In the genomic region with DNA sequence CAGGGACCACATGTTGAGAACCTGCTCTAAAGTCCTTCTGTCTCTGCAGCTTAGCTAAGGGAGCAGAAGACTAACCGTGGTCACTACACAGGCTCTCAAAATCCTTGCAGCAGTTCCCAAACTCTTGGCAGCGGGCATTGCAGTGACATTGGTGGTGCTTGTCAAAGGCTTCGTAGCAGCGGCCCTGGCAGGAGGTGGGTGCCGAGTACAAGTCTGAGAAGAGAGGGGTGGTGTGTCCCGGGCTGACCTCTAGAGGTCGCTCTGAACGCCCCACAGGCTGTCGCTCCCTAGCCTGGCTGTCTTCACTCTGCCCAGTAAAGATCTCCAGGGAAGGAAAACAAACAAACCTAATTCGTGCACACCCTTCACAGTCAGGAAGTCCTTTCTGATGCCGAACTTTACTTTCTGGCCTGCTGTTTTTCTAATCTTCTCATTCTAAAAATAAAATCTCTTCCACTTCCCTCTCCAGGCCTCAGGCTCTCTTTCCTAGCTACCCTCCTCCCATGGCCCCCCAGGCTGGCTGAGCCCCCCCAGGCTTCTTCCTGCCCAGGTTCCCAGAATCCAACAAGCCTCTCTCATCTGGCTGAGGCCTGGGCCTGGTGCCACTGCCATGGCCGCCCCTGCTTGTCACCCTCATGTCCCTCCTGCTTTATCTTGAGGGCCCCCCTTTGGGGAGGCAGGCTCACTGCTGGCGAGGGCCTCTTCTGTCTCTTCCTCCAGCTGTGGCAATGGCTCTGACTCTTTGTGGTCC, we compare ENCODE assay signal across 8 cellular contexts. TPM values are rescaled to one million over a fixed set of nuclear protein-coding genes. Genes with fewer than 3 reads are reported as not detected.
DNase-seq lines count a peak whose midpoint lies in the region; ATAC-seq, FAIRE-seq and TF ChIP-seq lines count a peak whose summit lies in the region.

No MANE protein-coding gene starts in this region.

- H3K4me3 Mint-ChIP-seq in astrocyte (ENCODE audit: unreplicated experiment): no peak overlapping the region

- H3K27ac ChIP-seq in SK-N-SH (ENCODE audit: low read depth in 2 of 2, low read length in 1 of 2): peak overlapping the region; percentile 3 to 26; a peak in 2 of 4 replicates
- H3K27ac ChIP-seq in astrocyte (ENCODE audit: low read depth, low read length): no peak overlapping the region

- H3K4me3 ChIP-seq in GM06990 (replicated peaks; ENCODE audit: low read depth, low read length) (no peak overlapping the region), Loucy (ENCODE audit: low read length, poor library complexity, severe bottlenecking) (no peak overlapping the region), SK-N-SH (ENCODE audit: low read depth in 2 of 2, low read length in 1 of 2) (no peak overlapping the region; a peak in 1 of 4 replicates), astrocyte (ENCODE audit: insufficient read depth, low read depth, low read length) (no peak overlapping the region)

- peaks cover 18% of the 10 kb centered on the region for H3K4me1 Mint-ChIP-seq in astrocyte (ENCODE audit: low read depth, unreplicated experiment)

- H3F3A ChIP-seq in Loucy (ENCODE audit: low read depth) (no peaks in the 10 kb centered on the region), SK-N-SH (replicated peaks; ENCODE audit: insufficient read depth) (no peaks in the 10 kb centered on the region)

- peak; percentile 89 to 91 for ATAC-seq in left cardiac atrium
- ATAC-seq in GM21576 (IDR thresholded peaks at IDR 0.05; ENCODE audit: unreplicated experiment): no peak

- H3K79me2 ChIP-seq in Loucy (ENCODE audit: insufficient read depth, low read length) (no peaks in the 10 kb centered on the region), SK-N-SH (ENCODE audit: insufficient read depth) (no peaks in the 10 kb centered on the region), astrocyte (ENCODE audit: insufficient read depth, low read length) (no peaks in the 10 kb centered on the region)

- H3K4me2 ChIP-seq in Loucy (ENCODE audit: low read depth, low read length, poor library complexity, severe bottlenecking) (peak overlapping the region; percentile 39), SK-N-SH (no peak overlapping the region), astrocyte (ENCODE audit: low read length) (peak overlapping the region; percentile 24)

- CTCF ChIA-PET in SK-N-SH (lab: Yijun Ruan, JAX): interaction anchor here (0.6 to 43.0 kb wide), 20 partner anchors 12 to 232 kb away, joined by 3 to 1294 read pairs (median 4); a partner anchor contains a TSS

- H3K4me1 ChIP-seq in Loucy (ENCODE audit: insufficient read depth, low read length, poor library complexity, severe bottlenecking): peaks cover 25% of the 10 kb centered on the region
- peaks cover 4 to 14% of the 10 kb centered on the region in 2 experiments; a peak in 2 of 4 replicates for H3K4me1 ChIP-seq in SK-N-SH (ENCODE audit: control insufficient read depth in 1 of 2, insufficient read depth in 2 of 2, low read depth in 1 of 2, low read length in 1 of 2)
- H3K4me1 ChIP-seq in astrocyte (ENCODE audit: insufficient read depth, low read length): peaks cover 21% of the 10 kb centered on the region

- H3K9ac ChIP-seq in Loucy (ENCODE audit: low read depth, low read length, poor library complexity, severe bottlenecking) (peak overlapping the region; percentile 19), SK-N-SH (no peak overlapping the region), astrocyte (ENCODE audit: low read length) (peak overlapping the region; percentile 28)

- H3K27me3 Mint-ChIP-seq in astrocyte (ENCODE audit: low read depth, unreplicated experiment): peaks cover 29% of the 10 kb centered on the region

- no peaks in the 10 kb centered on the region for H3K9me3 ChIP-seq in Loucy (ENCODE audit: insufficient read depth, low read depth, low read length)
- no peaks in the 10 kb centered on the region for H3K9me3 ChIP-seq in SK-N-SH
- H3K9me3 ChIP-seq in astrocyte (ENCODE audit: insufficient read depth, low read depth, low read length): no peaks in the 10 kb centered on the region

- 43% methylated on average over 7 of the region's 13 CpGs for WGBS in SK-N-SH (ENCODE audit: low lambda C conversion rate)

- FAIRE-seq in astrocyte (lab: Jason Lieb, UNC): peak; percentile 43
- no peak for FAIRE-seq in RCC 7860 (lab: Jason Lieb, UNC)

- H4K20me1 ChIP-seq in Loucy (ENCODE audit: insufficient read depth, low read length, poor library complexity, severe bottlenecking): no peaks in the 10 kb centered on the region
- no peaks in the 10 kb centered on the region for H4K20me1 ChIP-seq in SK-N-SH (ENCODE audit: insufficient read depth)
- H4K20me1 ChIP-seq in astrocyte (ENCODE audit: insufficient read depth, low read length): peaks cover 6% of the 10 kb centered on the region

- no peak for TF ChIP-seq EP300 in SK-N-SH (IDR thresholded peaks at IDR 0.05; ENCODE audit: borderline replicate concordance in 1 of 2, low read depth in 1 of 2, low read length in 1 of 2)

- TF ChIP-seq RAD21 in SK-N-SH (IDR thresholded peaks at IDR 0.05; ENCODE audit: low read length): peak; percentile 80

- no peaks in the 10 kb centered on the region for H3K36me3 Mint-ChIP-seq in astrocyte (ENCODE audit: low read depth, unreplicated experiment)

- H3K9me2 ChIP-seq in Loucy (replicated peaks; ENCODE audit: low read depth, low read length) (no peaks in the 10 kb centered on the region), SK-N-SH (no peaks in the 10 kb centered on the region)

- POLR2A ChIA-PET in SK-N-SH (lab: Yijun Ruan, JAX): interaction anchor here (0.5 kb wide), 1 partner anchor 118 kb away, joined by 3 read pairs; no protein-coding TSS in a partner anchor

- H3K36me3 ChIP-seq in GM06990 (ENCODE audit: control insufficient read depth, insufficient read depth, low read length) (no peaks in the 10 kb centered on the region; the same call in none of the 2 replicates), Loucy (ENCODE audit: insufficient read depth, low read length) (no peaks in the 10 kb centered on the region), SK-N-SH (replicated peaks in 1 of 2; ENCODE audit: control insufficient read depth in 1 of 2, insufficient read depth in 2 of 2, low read length in 1 of 2) (no peaks in the 10 kb centered on the region), astrocyte (ENCODE audit: insufficient read depth, low read length) (no peaks in the 10 kb centered on the region)

- H3K27me3 ChIP-seq in GM06990 (replicated peaks; ENCODE audit: control insufficient read depth, insufficient read depth, low read length) (no peaks in the 10 kb centered on the region), Loucy (ENCODE audit: insufficient read depth, low read length, poor library complexity, severe bottlenecking) (no peaks in the 10 kb centered on the region), SK-N-SH (ENCODE audit: insufficient read depth) (no peaks in the 10 kb centered on the region), astrocyte (ENCODE audit: insufficient read depth, low read length) (no peaks in the 10 kb centered on the region)

- no peaks in the 10 kb centered on the region for H3K9me3 Mint-ChIP-seq in astrocyte (ENCODE audit: unreplicated experiment)

- intact Hi-C loops in left cardiac atrium (cut with DNase I) (loop anchor here (2.0 to 10.0 kb wide), 5 partner anchors 41 to 247 kb away; a partner anchor contains a TSS), posterior cingulate gyrus (cut with DNase I) (loop anchor here (2.0 to 5.0 kb wide), 2 partner anchors 41 to 245 kb away; a partner anchor contains a TSS)

- peak overlapping the region; percentile 43 for H3K27ac Mint-ChIP-seq in astrocyte (ENCODE audit: unreplicated experiment)

- DNase-seq in GM06990 (ENCODE audit: extremely low read depth, insufficient read length) (no peak), SK-N-SH (peak; percentile 88), astrocyte (ENCODE audit: low read depth) (peak; percentile 43), left cardiac atrium (peak; percentile 88), posterior cingulate gyrus (peak; percentile 66 to 97 (median 82)), RCC 7860 (ENCODE audit: low spot score) (no peak)

- H2AFZ ChIP-seq in Loucy (ENCODE audit: low read length) (no peak overlapping the region; the same call in 1 of the 2 replicates), SK-N-SH (ENCODE audit: low read depth) (no peak overlapping the region), astrocyte (ENCODE audit: low read depth, low read length) (peak overlapping the region; percentile 14)

- TF ChIP-seq CTCF in GM06990 (IDR thresholded peaks at IDR 0.05; ENCODE audit: insufficient read depth, low read length, poor library complexity, severe bottlenecking): peak; percentile 52
- peak; percentile 86 for TF ChIP-seq CTCF in Loucy (conservative IDR thresholded peaks at IDR 0.05; ENCODE audit: low read length)
- TF ChIP-seq CTCF in SK-N-SH (IDR thresholded peaks at IDR 0.05): peak; percentile 76
- peak; percentile 86 for TF ChIP-seq CTCF in astrocyte (IDR thresholded peaks at IDR 0.05; ENCODE audit: insufficient read depth, low read depth, low read length)

TF ChIP-seq in SK-N-SH, 30 proteins besides CTCF, POLR2A, EP300 and RAD21 (continues in another document):
- TF ChIP-seq, protein P1, sequence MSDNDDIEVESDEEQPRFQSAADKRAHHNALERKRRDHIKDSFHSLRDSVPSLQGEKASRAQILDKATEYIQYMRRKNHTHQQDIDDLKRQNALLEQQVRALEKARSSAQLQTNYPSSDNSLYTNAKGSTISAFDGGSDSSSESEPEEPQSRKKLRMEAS (IDR thresholded peaks at IDR 0.05; ENCODE audit: low read depth): no peak
- TF ChIP-seq ELF1 (IDR thresholded peaks at IDR 0.05): no peak
- no peak for TF ChIP-seq SIN3A (IDR thresholded peaks at IDR 0.05; ENCODE audit: borderline replicate concordance, low read depth, low read length)
- no peak for TF ChIP-seq FOXJ3 (CRISPR knock-in tag; IDR thresholded peaks at IDR 0.05)
- peak; percentile 23; the same call in 1 of the 2 replicates for TF ChIP-seq MXI1 (IDR thresholded peaks at IDR 0.05; ENCODE audit: low read depth, low read length)
- no peak for TF ChIP-seq RCOR1 (IDR thresholded peaks at IDR 0.05; ENCODE audit: low read length)

RNA-seq across cellular contexts. Expression of a gene that starts 7.7 kb away (rescaled TPM):
- not detected in 2 replicates for polyA plus RNA-seq in SK-N-SH (2012; rRNA removed)
- not detected in 2 replicates for polyA plus RNA-seq in SK-N-SH (2012; cell fraction: cytosol; rRNA removed)
- polyA plus RNA-seq in SK-N-SH (2012; cell fraction: nucleus; rRNA removed): not detected in 2 replicates
- total RNA-seq in astrocyte (not detected in 2 replicates), left cardiac atrium (under 1 TPM; 0.62 to 0.68 TPM)

RNA-seq across cellular contexts. Expression of a gene that starts 11.8 kb away (rescaled TPM):
- polyA plus RNA-seq in SK-N-SH (2012; rRNA removed): 6.7 and 9.3 TPM in 2 replicates
- polyA plus RNA-seq in SK-N-SH (2012; cell fraction: cytosol; rRNA removed): 11.0 and 15.7 TPM in 2 replicates
- polyA plus RNA-seq in SK-N-SH (2012; cell fraction: nucleus; rRNA removed): 2.4 and 7.6 TPM in 2 replicates
- total RNA-seq in astrocyte: 36.2 and 39.2 TPM in 2 replicates
- total RNA-seq in left cardiac atrium: 10 to 100 TPM; 22.7 to 22.8 TPM

RNA-seq across cellular contexts. Expression of a gene that starts 41.1 kb away (rescaled TPM):
- polyA plus RNA-seq in SK-N-SH (2012; rRNA removed): 0.90 and 0.93 TPM in 2 replicates
- 0.23 and 0.42 TPM in 2 replicates for polyA plus RNA-seq in SK-N-SH (2012; cell fraction: cytosol; rRNA removed)
- polyA plus RNA-seq in SK-N-SH (2012; cell fraction: nucleus; rRNA removed): 3.8 and 4.7 TPM in 2 replicates
- total RNA-seq in astrocyte (5.9 and 8.4 TPM in 2 replicates), left cardiac atrium (10 to 100 TPM; 27.3 to 35.9 TPM)

RNA-seq across cellular contexts. Expression of a gene that starts 55.4 kb away (rescaled TPM):
- polyA plus RNA-seq in SK-N-SH (2012; rRNA removed): 7.3 and 8.1 TPM in 2 replicates
- polyA plus RNA-seq in SK-N-SH (2012; cell fraction: cytosol; rRNA removed): 4.7 and 6.8 TPM in 2 replicates
- polyA plus RNA-seq in SK-N-SH (2012; cell fraction: nucleus; rRNA removed): 13.1 and 16.1 TPM in 2 replicates
- total RNA-seq in astrocyte (17.7 and 23.8 TPM in 2 replicates), left cardiac atrium (10 to 100 TPM; 22.1 to 28.9 TPM)

Comparison
In these comparisons a context has a peak if more than half of its experiments do, and no peak if none do; other contexts are left out.
1. DNase-seq: peak in SK-N-SH (single experiment), astrocyte (single experiment), left cardiac atrium (single experiment) and posterior cingulate gyrus (10 of 10); none in GM06990 (single experiment) and RCC 7860 (single experiment).
2. Peak in every context shown above with its lines, with median percentiles within 50 percentile points of each other: CTCF ChIP-seq.